In genomic region chr2:187541086-187542085, GRCh38 we compare ENCODE assay signal across 9 cellular contexts. TPM values are rescaled to one million over a fixed set of nuclear protein-coding genes. Genes with fewer than 3 reads are reported as not detected.
DNase-seq lines count a peak whose midpoint lies in the region; ATAC-seq and TF ChIP-seq lines count a peak whose summit lies in the region.
"Had no signal": no experiment of that assay in that cellular context is flagged by ENCODE, and none has a peak within 500 bp of the region (broad histone marks: within the 10 kb centered on the region; RNA-seq: fewer than 3 reads in every experiment).

No MANE protein-coding gene starts in this region.

- H3K36me3 Mint-ChIP-seq in endothelial cell (ENCODE audit: low read depth, unreplicated experiment), result peaks cover 55% of the 10 kb centered on the region

- no peak for TF ChIP-seq CTCF in endothelial cell (IDR thresholded peaks at IDR 0.05; ENCODE audit: unreplicated experiment)

- DNase-seq in Right ventricle myocardium inferior (ENCODE audit: missing footprints) (no peak), cardiac septum (ENCODE audit: low spot score) (no peak), endothelial cell (ENCODE audit: low spot score) (no peak), mucosa of gallbladder (ENCODE audit: low spot score) (peak; percentile 29), substantia nigra (lab: John Stamatoyannopoulos, UW) (no peak), cerebellum (ENCODE audit: low spot score) (no peak)
- no peak for DNase-seq in effector memory CD4-positive, alpha-beta T cell
- DNase-seq: activated naive CD4-positive, alpha-beta T cell treated with Interleukin-2 at 50 U/mL for 16 hours had no signal

- H3K36me3 ChIP-seq in effector memory CD4-positive, alpha-beta T cell (ENCODE audit: control insufficient read depth, insufficient read depth, low read length), result no peaks in the 10 kb centered on the region

- no peaks in the 10 kb centered on the region for H3K4me1 ChIP-seq in effector memory CD4-positive, alpha-beta T cell (ENCODE audit: control insufficient read depth, insufficient read depth, low read length, poor library complexity, severe bottlenecking)

- peaks cover 4% of the 10 kb centered on the region for H3K27me3 Mint-ChIP-seq in endothelial cell (ENCODE audit: unreplicated experiment)

- peak overlapping the region; percentile 26 for H3K27ac Mint-ChIP-seq in endothelial cell (ENCODE audit: unreplicated experiment)

- no peaks in the 10 kb centered on the region for H3K9me3 ChIP-seq in effector memory CD4-positive, alpha-beta T cell (ENCODE audit: control insufficient read depth, low read length)

- H3K9me3 Mint-ChIP-seq in endothelial cell (ENCODE audit: unreplicated experiment), result no peaks in the 10 kb centered on the region

- intact Hi-C loops in Right ventricle myocardium inferior (cut with DNase I), result no loop called here
- intact Hi-C loops in cardiac septum (cut with DNase I), result loop anchor here (5.0 kb wide), 1 partner anchor 39 kb away; no protein-coding TSS in a partner anchor

- H3K4me1 Mint-ChIP-seq in endothelial cell (ENCODE audit: unreplicated experiment), result peaks cover 33% of the 10 kb centered on the region

- H3K4me3 ChIP-seq in effector memory CD4-positive, alpha-beta T cell (ENCODE audit: insufficient read depth, low read depth, low read length, poor library complexity, severe bottlenecking), result no peak overlapping the region

- H3K27ac ChIP-seq in substantia nigra (ENCODE audit: low read depth, low read length, poor library complexity, severe bottlenecking), result no peak overlapping the region
- H3K27ac ChIP-seq in effector memory CD4-positive, alpha-beta T cell (ENCODE audit: insufficient read depth, low read length, poor library complexity, severe bottlenecking), result no peak overlapping the region

- H3K27me3 ChIP-seq in effector memory CD4-positive, alpha-beta T cell (replicated peaks; ENCODE audit: control insufficient read depth, insufficient read depth, low read length, poor library complexity, severe bottlenecking), result no peaks in the 10 kb centered on the region

- peak; percentile 89 for ATAC-seq in Right ventricle myocardium inferior
- no peak for ATAC-seq in HG02852 (IDR thresholded peaks at IDR 0.05; ENCODE audit: unreplicated experiment)

- peak overlapping the region; percentile 45 for H3K4me3 Mint-ChIP-seq in endothelial cell (ENCODE audit: unreplicated experiment)

RNA-seq across cellular contexts. Expression of gene TFPI, which starts 12.8 kb away (rescaled TPM):
- total RNA-seq in Right ventricle myocardium inferior (33.6 TPM), cardiac septum (22.3 TPM), endothelial cell (ENCODE audit: unreplicated experiment) (735 TPM), mucosa of gallbladder (45.6 TPM), cerebellum (40.3 TPM)

Comparison
In these comparisons a context has a peak if more than half of its experiments do, and no peak if none do; other contexts are left out.
1. RNA of gene TFPI, which starts 12.8 kb away (total RNA-seq): 735 TPM in endothelial cell (single experiment); 45.6 TPM in mucosa of gallbladder (single experiment), 40.3 TPM in cerebellum (single experiment), 33.6 TPM in Right ventricle myocardium inferior (single experiment) and 22.3 TPM in cardiac septum (single experiment); every median in the first group is over 10 times any median in the second.